8 cellular contexts compared by ENCODE assay signal in the genomic region with DNA sequence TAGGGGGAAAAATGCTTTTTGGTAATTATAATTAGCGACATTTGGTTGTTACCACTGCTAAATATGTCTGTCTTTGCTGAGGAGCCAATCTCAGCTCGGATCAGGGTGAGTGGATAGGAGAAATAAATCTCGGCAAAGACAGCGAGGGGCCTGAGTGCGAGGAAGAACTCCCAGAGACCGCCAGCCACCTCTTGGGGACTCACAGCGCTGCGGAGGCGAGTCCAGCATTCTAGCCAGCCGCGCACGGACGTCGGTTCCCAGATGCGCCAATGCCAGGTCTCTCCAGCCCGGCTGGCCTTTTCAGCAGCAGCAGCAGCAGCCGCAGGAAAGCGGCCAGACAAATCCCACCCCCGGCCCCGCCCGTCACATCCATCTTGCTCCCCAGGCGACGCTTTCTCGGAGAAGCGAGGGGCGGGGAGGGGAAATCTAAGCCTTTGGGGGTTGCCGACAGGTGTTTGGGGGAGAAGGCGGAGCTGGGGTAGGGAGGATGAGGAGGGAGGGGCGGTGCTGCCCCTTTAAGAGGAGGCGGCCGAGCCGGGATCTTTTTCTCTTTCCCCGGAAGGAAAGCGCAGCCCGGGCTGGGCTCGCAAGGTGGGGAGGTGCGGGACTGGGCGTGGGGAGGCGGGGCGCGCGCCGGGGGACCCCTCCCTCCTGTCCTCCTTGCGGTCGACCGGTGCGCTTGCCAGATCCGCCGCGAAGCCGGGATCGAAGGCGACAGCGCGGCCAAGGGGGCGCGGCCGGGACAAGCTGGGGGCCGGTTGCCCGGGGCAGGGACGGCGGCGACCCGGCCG. TPM values are rescaled to one million over a fixed set of nuclear protein-coding genes. Genes with fewer than 3 reads are reported as not detected.
DNase-seq lines count a peak whose midpoint lies in the region; ATAC-seq and TF ChIP-seq lines count a peak whose summit lies in the region.

A gene (plus strand): TSS at position 685 of the 791 bp plus-strand sequence. CDS start 330 bp downstream, outside the sequence.

- no peak within 1 kb of the TSS for H3K27ac Mint-ChIP-seq in natural killer cell

- TF ChIP-seq POLR2A in Peyer's patch (IDR thresholded peaks at IDR 0.05) = peak; percentile 54 to 59

- H3K4me3 Mint-ChIP-seq in natural killer cell = peak within 1 kb of the TSS; percentile 89

- H3K4me1 ChIP-seq in Peyer's patch = peaks cover 0 to 69% (median 8%) of the 10 kb centered on the region in 4 donors

- H3K36me3 ChIP-seq in Peyer's patch = no peaks in the 10 kb centered on the region

- H3K4me1 Mint-ChIP-seq in natural killer cell = peaks cover 10 to 25% of the 10 kb centered on the region in 2 donors

- no peak for TF ChIP-seq CTCF in GM10266 (IDR thresholded peaks at IDR 0.05; ENCODE audit: control insufficient read depth, insufficient read depth, low read depth, missing control alignments)
- peak in 3 of 6 experiments; percentile 1 to 43 (median 16) for TF ChIP-seq CTCF in Peyer's patch (IDR thresholded peaks at IDR 0.05)
- no peak for TF ChIP-seq CTCF in fibroblast of the aortic adventitia (IDR thresholded peaks at IDR 0.05; ENCODE audit: insufficient read depth, low read length)
- no peak for TF ChIP-seq CTCF in natural killer cell (IDR thresholded peaks at IDR 0.05)

- DNase-seq in GM10266 (ENCODE audit: extremely low spot score) (peak; percentile 75), Peyer's patch (peak; percentile 53 to 93 (median 88)), activated gamma-delta T cell (lab: John Stamatoyannopoulos, UW) (peak; percentile 35), fibroblast of the aortic adventitia (ENCODE audit: low read depth) (peak; percentile 76), natural killer cell (no peak), stromal cell of bone marrow (ENCODE audit: low read depth) (peak; percentile 65)

- intact Hi-C loops in natural killer cell (cut with micrococcal nuclease) = no loop called here

- no peaks in the 10 kb centered on the region for H3K9me3 Mint-ChIP-seq in natural killer cell

- no peaks in the 10 kb centered on the region for H3K36me3 Mint-ChIP-seq in natural killer cell

- H3K27me3 ChIP-seq in Peyer's patch = no peaks in the 10 kb centered on the region

- H3K4me3 ChIP-seq in Peyer's patch = peak within 1 kb of the TSS; percentile 66 to 85 (median 76)
- H3K4me3 ChIP-seq in fibroblast of the aortic adventitia (ENCODE audit: low read depth, low read length) = peak within 1 kb of the TSS; percentile 81

- peak; percentile 27 for ATAC-seq in HG03565 (IDR thresholded peaks at IDR 0.05; ENCODE audit: unreplicated experiment)
- ATAC-seq in natural killer cell = peak; percentile 36 to 62 (median 48)
- ATAC-seq in GM21360 (IDR thresholded peaks at IDR 0.05; ENCODE audit: unreplicated experiment) = no peak

- H3K9me3 ChIP-seq in Peyer's patch = no peaks in the 10 kb centered on the region

- peak within 1 kb of the TSS; percentile 74 to 99 (median 90) for H3K27ac ChIP-seq in Peyer's patch

- H3K27me3 Mint-ChIP-seq in natural killer cell (ENCODE audit: low read depth in 2 of 2) = peaks cover 28 to 32% of the 10 kb centered on the region in 2 donors

RNA-seq across cellular contexts. Expression of the gene that starts here (rescaled TPM):
- total RNA-seq in Peyer's patch (100 to 1,000 TPM in 3 of 4 donors, 10 to 100 TPM in 1; 71.0 to 285 (median 247) TPM), fibroblast of the aortic adventitia (ENCODE audit: low replicate concordance) (16.1 and 35.1 TPM in 2 replicates), natural killer cell (1 to 10 TPM in 2 of 3 donors, under 1 TPM in 1; 0.47 to 2.8 (median 1.4) TPM)
